ENCODE assay signal across 8 cellular contexts in genomic region chr3:49689046-49689886, GRCh38. TPM values are rescaled to one million over a fixed set of nuclear protein-coding genes. Genes with fewer than 3 reads are reported as not detected.
A peak's percentile ranks its signal among the peaks of the same experiment; 100 is the strongest.
DNase-seq lines count a peak whose midpoint lies in the region; ATAC-seq, FAIRE-seq and TF ChIP-seq lines count a peak whose summit lies in the region.

Gene MST1 (minus strand): TSS chr3:49689474. CDS start chr3:49688691, 783 bp downstream.
Gene RNF123 (plus strand): TSS chr3:49689557. CDS start chr3:49691166, 1,609 bp downstream.

- peaks cover 40% of the 10 kb centered on the region for H3K4me1 Mint-ChIP-seq in activated naive CD8-positive, alpha-beta T cell treated with anti-CD3 and anti-CD28 coated beads, Interleukin-2, amount 50 U/mL, for 24 hours

- no peaks in the 10 kb centered on the region for H3K9me3 Mint-ChIP-seq in activated naive CD8-positive, alpha-beta T cell treated with anti-CD3 and anti-CD28 coated beads, Interleukin-2, amount 50 U/mL, for 24 hours

- no peak for FAIRE-seq in RCC 7860 (lab: Jason Lieb, UNC)

- H3K4me1 ChIP-seq in left ventricle myocardium inferior: peaks cover 47% of the 10 kb centered on the region

- intact Hi-C loops in left ventricle myocardium inferior (cut with micrococcal nuclease): no loop called here

- peak; percentile 62 for ATAC-seq in HG02571 (IDR thresholded peaks at IDR 0.05; ENCODE audit: unreplicated experiment)
- peak; percentile 64 for ATAC-seq in activated naive CD8-positive, alpha-beta T cell treated with anti-CD3 and anti-CD28 coated beads, Interleukin-2, amount 50 U/mL, for 24 hours

- peaks cover 14% of the 10 kb centered on the region for H3K27me3 ChIP-seq in left ventricle myocardium inferior (ENCODE audit: low read depth)

- H3K9me3 ChIP-seq in left ventricle myocardium inferior (replicated peaks): no peaks in the 10 kb centered on the region

- peak within 1 kb of the TSS; percentile 96 for H3K4me3 Mint-ChIP-seq in activated naive CD8-positive, alpha-beta T cell treated with anti-CD3 and anti-CD28 coated beads, Interleukin-2, amount 50 U/mL, for 24 hours

- H3K27ac ChIP-seq in left ventricle myocardium inferior (replicated peaks): peak within 1 kb of the TSS; percentile 84

- H3K27me3 Mint-ChIP-seq in activated naive CD8-positive, alpha-beta T cell treated with anti-CD3 and anti-CD28 coated beads, Interleukin-2, amount 50 U/mL, for 24 hours: no peaks in the 10 kb centered on the region

- H3K4me3 ChIP-seq in left ventricle myocardium inferior: peak within 1 kb of the TSS; percentile 88

- peaks cover 6% of the 10 kb centered on the region for H3K36me3 Mint-ChIP-seq in activated naive CD8-positive, alpha-beta T cell treated with anti-CD3 and anti-CD28 coated beads, Interleukin-2, amount 50 U/mL, for 24 hours (ENCODE audit: low read depth)

- H3K27ac Mint-ChIP-seq in activated naive CD8-positive, alpha-beta T cell treated with anti-CD3 and anti-CD28 coated beads, Interleukin-2, amount 50 U/mL, for 24 hours: peak within 1 kb of the TSS; percentile 95

- no peaks in the 10 kb centered on the region for H3K36me3 ChIP-seq in left ventricle myocardium inferior

- peak; percentile 53 for TF ChIP-seq CTCF in left ventricle myocardium inferior (IDR thresholded peaks at IDR 0.05; ENCODE audit: borderline replicate concordance)

- DNase-seq in GM04503 (ENCODE audit: low read depth) (peak; percentile 51), RCC 7860 (ENCODE audit: low spot score) (peak; percentile 62), left ventricle myocardium inferior (peak; percentile 92), renal cortical epithelial cell (ENCODE audit: low read depth) (peak; percentile 69), NK-92 (lab: John Stamatoyannopoulos, UW; ENCODE audit: unreplicated experiment) (no peak)
- peak; percentile 96 for DNase-seq in activated naive CD8-positive, alpha-beta T cell treated with anti-CD3 and anti-CD28 coated beads, Interleukin-2, amount 50 U/mL, for 24 hours
- no peak for DNase-seq in NK-92 treated with Interleukin-12 subunit alpha and Interleukin-12 subunit beta, amount 100 ng/mL, for 24 hours (lab: John Stamatoyannopoulos, UW)

RNA-seq across cellular contexts. Expression of gene MST1, which starts in this region (rescaled TPM):
- 5.4 TPM for total RNA-seq in left ventricle myocardium inferior
- total RNA-seq in renal cortical epithelial cell: 2.3 and 11.7 TPM in 2 replicates

RNA-seq across cellular contexts. Expression of gene RNF123, which starts in this region (rescaled TPM):
- total RNA-seq in left ventricle myocardium inferior (48.6 TPM), renal cortical epithelial cell (11.8 and 36.9 TPM in 2 replicates)

Comparison
In these comparisons a context has a peak if more than half of its experiments do, and no peak if none do; other contexts are left out.
1. DNase-seq: peak in GM04503 (single experiment), RCC 7860 (single experiment), activated naive CD8-positive, alpha-beta T cell treated with anti-CD3 and anti-CD28 coated beads, Interleukin-2, amount 50 U/mL, for 24 hours (single experiment), left ventricle myocardium inferior (single experiment) and renal cortical epithelial cell (single experiment); none in NK-92 (single experiment) and NK-92 treated with Interleukin-12 subunit alpha and Interleukin-12 subunit beta, amount 100 ng/mL, for 24 hours (single experiment).